Comparison of ENCODE assay signal across 15 cellular contexts in the genomic region with DNA sequence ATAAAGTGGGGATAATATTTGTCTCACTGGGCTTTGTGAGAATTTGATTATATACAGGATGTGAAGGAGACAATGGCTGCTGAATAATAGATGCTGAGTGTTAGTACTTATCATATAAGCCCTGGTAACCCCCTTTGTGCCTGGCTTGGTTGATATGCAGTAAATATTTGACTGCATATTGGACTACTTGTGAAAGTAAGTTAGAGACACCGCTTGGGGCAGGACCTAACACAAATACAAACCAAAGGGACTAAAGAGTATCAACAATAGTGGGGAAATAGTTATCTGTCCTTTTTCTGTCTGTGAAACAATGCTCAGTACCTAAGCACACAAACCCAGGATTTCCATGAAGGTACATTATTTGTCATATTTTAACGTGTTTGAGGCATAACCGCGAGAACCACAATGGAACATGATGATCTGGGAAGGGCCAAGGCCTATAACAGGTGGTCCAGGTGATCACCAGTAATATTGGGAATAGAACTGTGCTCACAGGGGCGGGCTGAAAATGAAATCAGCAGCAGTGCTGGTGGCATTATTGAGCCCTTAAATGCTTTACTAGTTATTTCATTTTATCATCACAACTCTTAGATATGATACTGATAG.
"Had no signal": no experiment of that assay in that cellular context is flagged by ENCODE, and none has a peak within 500 bp of the region (broad histone marks: within the 10 kb centered on the region; RNA-seq: fewer than 3 reads in every experiment).

No MANE protein-coding gene starts in this region.

- H3K27ac ChIP-seq: cardiac muscle cell, foreskin keratinocyte, neutrophil, SK-N-MC, stomach, thoracic aorta, VCaP had no signal

- H3K9me3 ChIP-seq: neutrophil, stomach, thoracic aorta had no signal

- H3K9me3 Mint-ChIP-seq: naive B cell, T-cell had no signal

- H3K27me3 ChIP-seq: cardiac muscle cell, foreskin keratinocyte, neutrophil, stomach had no signal

- H3K4me1 ChIP-seq: foreskin keratinocyte, stomach had no signal

- H3K36me3 ChIP-seq: cardiac muscle cell, neutrophil, stomach, thoracic aorta had no signal

- H3K36me3 Mint-ChIP-seq: naive B cell, T-cell had no signal

- H3K4me3 ChIP-seq: cardiac muscle cell, lung, SK-N-MC, stomach, thoracic aorta had no signal

- FAIRE-seq: small intestine had no signal

- H3K27ac Mint-ChIP-seq: T-cell had no signal

- DNase-seq: activated CD8-positive, alpha-beta memory T cell treated with anti-CD3 and anti-CD28 coated beads, Interleukin-2, amount 50 U/mL, for 4 hours; foreskin keratinocyte; left colon; naive B cell; posterior cingulate gyrus; small intestine; stomach; T-cell; T1000 had no signal

- ATAC-seq: foreskin keratinocyte, left colon, T-cell had no signal

- H3K4me3 Mint-ChIP-seq: naive B cell, T-cell had no signal
